Comparison of ENCODE assay signal across 8 cellular contexts in the genomic region with DNA sequence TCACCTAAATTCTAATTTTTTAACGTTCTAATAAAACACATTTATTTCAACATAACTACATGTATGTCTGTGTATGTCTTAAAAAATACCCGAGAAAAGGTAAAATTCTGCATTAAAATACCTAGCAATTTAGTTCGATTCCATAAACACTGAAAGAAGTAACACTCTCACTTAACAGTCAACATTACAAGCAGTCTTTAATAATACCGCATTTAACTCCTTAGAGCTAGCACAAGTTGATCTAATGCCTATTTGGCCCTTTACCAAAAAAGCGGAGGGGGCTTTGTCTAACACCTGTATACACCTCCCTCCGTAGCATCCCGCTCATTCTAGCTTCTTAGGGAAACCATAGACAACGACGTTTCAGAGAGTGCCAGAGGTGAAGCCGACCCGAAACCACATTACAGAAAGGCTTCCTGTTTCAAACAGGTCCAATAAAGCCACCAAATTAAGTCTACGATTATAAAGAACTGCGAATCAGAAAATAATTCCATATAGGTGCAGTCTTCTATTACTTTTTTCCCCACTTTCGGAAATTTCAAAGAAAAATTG. TPM values are rescaled to one million over a fixed set of nuclear protein-coding genes. Genes with fewer than 3 reads are reported as not detected.
DNase-seq lines count a peak whose midpoint lies in the region; ATAC-seq and TF ChIP-seq lines count a peak whose summit lies in the region.

No MANE protein-coding gene starts in this region.

- no peak for TF ChIP-seq CTCF in AG09309 (IDR thresholded peaks at IDR 0.05; ENCODE audit: control insufficient read depth, insufficient read depth, low read depth, low read length, missing control alignments)
- TF ChIP-seq CTCF in HFFc6 (IDR thresholded peaks at IDR 0.05) = no peak
- no peak for TF ChIP-seq CTCF in gastrocnemius medialis (IDR thresholded peaks at IDR 0.05 in 4 of 5, conservative IDR thresholded peaks at IDR 0.05 in 1 of 5)

- DNase-seq in AG09309 (ENCODE audit: low read depth) = no peak
- DNase-seq in HFFc6 = no peak
- no peak for DNase-seq in activated T-cell treated with anti-CD3 and anti-CD28 coated beads, Interleukin-2, amount 50 U/mL, for 4 hours
- no peak for DNase-seq in right cardiac atrium
- DNase-seq in gastrocnemius medialis = no peak
- DNase-seq in foreskin melanocyte = no peak
- no peak for DNase-seq in NCI-H2196 (lab: John Stamatoyannopoulos, UW; ENCODE audit: unreplicated experiment)

- no peaks in the 10 kb centered on the region for H3K36me3 ChIP-seq in gastrocnemius medialis

- H3K27ac ChIP-seq in right cardiac atrium (ENCODE audit: low read length) = peak overlapping the region; percentile 92
- peak overlapping the region; percentile 90 to 97 (median 94) for H3K27ac ChIP-seq in gastrocnemius medialis

- H3K36me3 Mint-ChIP-seq in HFFc6 (ENCODE audit: low read depth) = peaks cover 14% of the 10 kb centered on the region; the same call in 1 of the 2 replicates
- peaks cover 3% of the 10 kb centered on the region for H3K36me3 Mint-ChIP-seq in activated T-cell treated with anti-CD3 and anti-CD28 coated beads, Interleukin-2, amount 50 U/mL, for 4 hours (ENCODE audit: insufficient read depth)

- H3K27me3 ChIP-seq in right cardiac atrium (ENCODE audit: control insufficient read depth, insufficient read depth) (no peaks in the 10 kb centered on the region), gastrocnemius medialis (no peaks in the 10 kb centered on the region)

- H3K27ac Mint-ChIP-seq in HFFc6 = peak overlapping the region; percentile 100

- in situ Hi-C loops in gastrocnemius medialis (cut with MboI; ENCODE audit: low sequenced_read_pairs in 4 of 4) = loop anchor here in 1 of 4 donors (25.0 kb wide), 1 partner anchor 642 kb away; a partner anchor contains a TSS

- peak overlapping the region; percentile 98 for H3K4me3 Mint-ChIP-seq in HFFc6
- H3K4me3 Mint-ChIP-seq in activated T-cell treated with anti-CD3 and anti-CD28 coated beads, Interleukin-2, amount 50 U/mL, for 4 hours = peak overlapping the region; percentile 87

- intact Hi-C loops in right cardiac atrium (cut with DNase I) = loop anchor here in 1 of 4 donors (5.0 kb wide), 1 partner anchor 52 kb away; no protein-coding TSS in a partner anchor
- intact Hi-C loops in gastrocnemius medialis (cut with DNase I; ENCODE audit: low total_unique reads) = loop anchor here (5.0 kb wide), 3 partner anchors 48 to 652 kb away; a partner anchor contains a TSS

- ATAC-seq in activated T-cell treated with anti-CD3 and anti-CD28 coated beads, Interleukin-2, amount 50 U/mL, for 4 hours = no peak
- ATAC-seq in right cardiac atrium = no peak
- ATAC-seq in gastrocnemius medialis = no peak
- ATAC-seq in GM18502 (IDR thresholded peaks at IDR 0.05; ENCODE audit: poor library complexity, unreplicated experiment) = no peak

- no peaks in the 10 kb centered on the region for H3K9me3 Mint-ChIP-seq in HFFc6
- H3K9me3 Mint-ChIP-seq in activated T-cell treated with anti-CD3 and anti-CD28 coated beads, Interleukin-2, amount 50 U/mL, for 4 hours = no peaks in the 10 kb centered on the region

- H3K9me3 ChIP-seq in right cardiac atrium (ENCODE audit: control insufficient read depth, low read length) = no peaks in the 10 kb centered on the region
- no peaks in the 10 kb centered on the region for H3K9me3 ChIP-seq in gastrocnemius medialis

- H3K27me3 Mint-ChIP-seq in HFFc6 (ENCODE audit: insufficient read depth) = peaks cover 3% of the 10 kb centered on the region; the same call in 1 of the 2 replicates
- no peaks in the 10 kb centered on the region for H3K27me3 Mint-ChIP-seq in activated T-cell treated with anti-CD3 and anti-CD28 coated beads, Interleukin-2, amount 50 U/mL, for 4 hours (ENCODE audit: low read depth)

- 22% methylated on average over 14 of the region's 14 CpGs for WGBS in right cardiac atrium

- TF ChIP-seq POLR2A in gastrocnemius medialis (IDR thresholded peaks at IDR 0.05) = no peak

- H3K4me1 ChIP-seq in right cardiac atrium (ENCODE audit: control insufficient read depth, insufficient read depth, low read length) (peaks cover 2% of the 10 kb centered on the region), gastrocnemius medialis (peaks cover 10 to 21% of the 10 kb centered on the region in 2 donors)

- H3K4me1 Mint-ChIP-seq in HFFc6 (ENCODE audit: low read depth) = peaks cover 56% of the 10 kb centered on the region
- H3K4me1 Mint-ChIP-seq in activated T-cell treated with anti-CD3 and anti-CD28 coated beads, Interleukin-2, amount 50 U/mL, for 4 hours (ENCODE audit: low read depth) = peaks cover 40% of the 10 kb centered on the region

- peak overlapping the region; percentile 58 for H3K4me3 ChIP-seq in AG09309 (ENCODE audit: control insufficient read depth, low read depth, low read length)
- H3K4me3 ChIP-seq in right cardiac atrium (ENCODE audit: low read length) = peak overlapping the region; percentile 71
- H3K4me3 ChIP-seq in gastrocnemius medialis = peak overlapping the region; percentile 76 to 85 (median 80)

RNA-seq across cellular contexts. Expression of a gene that starts 1.2 kb away (rescaled TPM):
- 10 to 100 TPM; 54.3 to 67.1 (median 58.6) TPM for total RNA-seq in HFFc6 (2021; fragmentation: NEBNext Ultra II Directional; extraction: Animal tissue kit (Norgen Biotek cat#: 25700))
- total RNA-seq in activated T-cell treated with anti-CD3 and anti-CD28 coated beads, Interleukin-2, amount 50 U/mL, for 4 hours = 10 to 100 TPM; 28.5 to 32.8 (median 30.6) TPM
- total RNA-seq in right cardiac atrium (10 to 100 TPM; 41.9 to 61.4 (median 52.5) TPM), gastrocnemius medialis (10 to 100 TPM; 34.1 to 58.7 (median 48.8) TPM)
- polyA plus RNA-seq in right cardiac atrium = 24.6 TPM

RNA-seq across cellular contexts. Expression of a gene that starts 47.3 kb away (rescaled TPM):
- 1 to 10 TPM; 1.3 to 2.5 (median 2.1) TPM for total RNA-seq in HFFc6 (2021; fragmentation: NEBNext Ultra II Directional; extraction: Animal tissue kit (Norgen Biotek cat#: 25700))
- under 1 TPM in 1 of 3 donors, not detected in 2; 0.76 TPM for total RNA-seq in activated T-cell treated with anti-CD3 and anti-CD28 coated beads, Interleukin-2, amount 50 U/mL, for 4 hours
- total RNA-seq in right cardiac atrium (1 to 10 TPM in 2 of 4 donors, under 1 TPM in 2; 0.15 to 1.8 (median 0.80) TPM), gastrocnemius medialis (1 to 10 TPM in 1 of 4 donors, under 1 TPM in 1, not detected in 2; 0.10 to 1.7 TPM)
- polyA plus RNA-seq in right cardiac atrium = 0.61 TPM
